In the genomic region with DNA sequence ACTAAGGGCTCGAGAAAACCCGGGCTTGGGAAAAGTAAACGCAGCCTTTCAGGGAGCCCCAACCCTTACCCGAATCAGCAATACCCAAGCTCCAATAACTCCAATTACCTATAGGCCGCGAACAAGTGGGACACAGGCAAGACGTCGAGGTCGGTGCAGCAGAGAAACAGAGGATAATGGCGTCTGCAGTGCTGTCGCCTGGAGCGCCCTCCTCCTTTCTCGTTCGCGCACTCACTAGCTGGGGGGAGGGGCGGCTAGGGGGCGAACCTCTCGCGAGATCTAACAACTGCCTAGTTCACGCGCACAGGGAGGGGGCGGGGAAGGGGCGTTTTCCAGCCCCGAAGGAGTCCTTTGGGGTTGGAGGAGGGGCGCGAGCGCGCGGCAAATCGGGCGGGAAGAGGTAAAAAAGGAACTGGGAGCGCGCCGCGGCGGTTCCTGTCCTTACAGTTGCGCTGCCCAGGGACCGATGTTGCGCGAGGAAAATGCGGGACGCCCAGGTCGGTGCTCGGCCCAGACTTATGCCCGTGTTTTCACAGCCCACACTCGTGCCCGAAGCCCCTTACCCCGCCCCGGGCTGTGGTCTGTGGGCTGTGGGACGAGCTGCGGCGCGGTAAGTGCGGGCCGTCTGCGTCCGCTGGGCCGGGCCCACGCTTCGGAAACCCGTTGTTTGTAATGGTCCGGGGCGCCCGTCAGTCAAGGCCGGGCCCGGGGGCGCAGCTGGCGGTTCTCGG, we compare ENCODE assay signal across 1 cellular context.
TF ChIP-seq lines count a peak whose summit lies in the region.

RMI1 (plus strand) TSS at position 411 of the 731 bp plus-strand sequence. CDS start 20,182 bp downstream, outside the sequence.

TF ChIP-seq in HEK293, 187 proteins besides CTCF, POLR2A, EP300 and RAD21 (continued from another document and continues in another):
- TF ChIP-seq HIC1 (tag by site-specific recombination; IDR thresholded peaks at IDR 0.05) = 0 out of 2 replicates have a peak, but pooled peaks have one; percentile 32
- TF ChIP-seq ZSCAN23 (tag by site-specific recombination; IDR thresholded peaks at IDR 0.05) = no peak
- no peak for TF ChIP-seq HOXA7 (CRISPR knock-in tag; IDR thresholded peaks at IDR 0.05; ENCODE audit: borderline replicate concordance)
- TF ChIP-seq ZFP41 (tag by site-specific recombination; IDR thresholded peaks at IDR 0.05; ENCODE audit: borderline replicate concordance) = no peak
- TF ChIP-seq ZNF362 (tag by site-specific recombination; IDR thresholded peaks at IDR 0.05) = 0 out of 2 replicates have a peak, but pooled peaks have one; percentile 46
- no peak for TF ChIP-seq ZBTB1 (tag by site-specific recombination; IDR thresholded peaks at IDR 0.05)
- TF ChIP-seq, protein P1, sequence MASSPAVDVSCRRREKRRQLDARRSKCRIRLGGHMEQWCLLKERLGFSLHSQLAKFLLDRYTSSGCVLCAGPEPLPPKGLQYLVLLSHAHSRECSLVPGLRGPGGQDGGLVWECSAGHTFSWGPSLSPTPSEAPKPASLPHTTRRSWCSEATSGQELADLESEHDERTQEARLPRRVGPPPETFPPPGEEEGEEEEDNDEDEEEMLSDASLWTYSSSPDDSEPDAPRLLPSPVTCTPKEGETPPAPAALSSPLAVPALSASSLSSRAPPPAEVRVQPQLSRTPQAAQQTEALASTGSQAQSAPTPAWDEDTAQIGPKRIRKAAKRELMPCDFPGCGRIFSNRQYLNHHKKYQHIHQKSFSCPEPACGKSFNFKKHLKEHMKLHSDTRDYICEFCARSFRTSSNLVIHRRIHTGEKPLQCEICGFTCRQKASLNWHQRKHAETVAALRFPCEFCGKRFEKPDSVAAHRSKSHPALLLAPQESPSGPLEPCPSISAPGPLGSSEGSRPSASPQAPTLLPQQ (tag by site-specific recombination; IDR thresholded peaks at IDR 0.05) = peak; percentile 56; the same call in 1 of the 2 replicates
- 0 out of 2 replicates have a peak, but pooled peaks have one; percentile 23 for TF ChIP-seq ZFP69B (tag by site-specific recombination; IDR thresholded peaks at IDR 0.05)
- peak; percentile 60; the same call in 1 of the 2 replicates for TF ChIP-seq ZBTB20 (tag by site-specific recombination; IDR thresholded peaks at IDR 0.05)
- peak; percentile 45 for TF ChIP-seq EGR2 (tag by site-specific recombination; IDR thresholded peaks at IDR 0.05; ENCODE audit: low read depth)
- TF ChIP-seq KLF7 (tag by site-specific recombination; IDR thresholded peaks at IDR 0.05; ENCODE audit: borderline replicate concordance) = peak; percentile 88
- no peak for TF ChIP-seq HOXD13 (CRISPR knock-in tag; IDR thresholded peaks at IDR 0.05; ENCODE audit: borderline replicate concordance)
- TF ChIP-seq ZNF391 (tag by site-specific recombination; IDR thresholded peaks at IDR 0.05; ENCODE audit: borderline replicate concordance, low read depth) = no peak
- no peak for TF ChIP-seq ZNF211 (tag by site-specific recombination; IDR thresholded peaks at IDR 0.05; ENCODE audit: low read depth)
- TF ChIP-seq RBAK (tag by site-specific recombination; IDR thresholded peaks at IDR 0.05) = no peak
- TF ChIP-seq PRDM10 (tag by site-specific recombination; IDR thresholded peaks at IDR 0.05) = peak; percentile 27; the same call in 1 of the 2 replicates
- no peak for TF ChIP-seq ZNF658 (tag by site-specific recombination; IDR thresholded peaks at IDR 0.05)
- TF ChIP-seq, protein P2, sequence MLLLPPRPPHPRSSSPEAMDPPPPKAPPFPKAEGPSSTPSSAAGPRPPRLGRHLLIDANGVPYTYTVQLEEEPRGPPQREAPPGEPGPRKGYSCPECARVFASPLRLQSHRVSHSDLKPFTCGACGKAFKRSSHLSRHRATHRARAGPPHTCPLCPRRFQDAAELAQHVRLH (tag by site-specific recombination; IDR thresholded peaks at IDR 0.05) = no peak
- 0 out of 2 replicates have a peak, but pooled peaks have one; percentile 7 for TF ChIP-seq ZBTB6 (tag by site-specific recombination; IDR thresholded peaks at IDR 0.05)
- TF ChIP-seq ZNF341 (tag by site-specific recombination; IDR thresholded peaks at IDR 0.05; ENCODE audit: low read depth) = peak; percentile 57; the same call in 1 of the 2 replicates
- no peak for TF ChIP-seq REST (tag by site-specific recombination; IDR thresholded peaks at IDR 0.05)
- no peak for TF ChIP-seq ZNF626 (tag by site-specific recombination; IDR thresholded peaks at IDR 0.05)
- TF ChIP-seq ZNF600 (tag by site-specific recombination; IDR thresholded peaks at IDR 0.05) = peak; percentile 60
- TF ChIP-seq ZNF654 (tag by site-specific recombination; IDR thresholded peaks at IDR 0.05; ENCODE audit: low read depth) = no peak
- TF ChIP-seq GLIS2 (tag by site-specific recombination; IDR thresholded peaks at IDR 0.05) = no peak; the same call in 1 of the 2 replicates
- TF ChIP-seq OVOL3 (tag by site-specific recombination; IDR thresholded peaks at IDR 0.05) = no peak
- no peak for TF ChIP-seq ZNF544 (tag by site-specific recombination; IDR thresholded peaks at IDR 0.05)
- no peak for TF ChIP-seq ZNF37A (tag by site-specific recombination; IDR thresholded peaks at IDR 0.05)
- TF ChIP-seq ZNF529 (tag by site-specific recombination; IDR thresholded peaks at IDR 0.05; ENCODE audit: insufficient replicate concordance) = no peak
- TF ChIP-seq SALL2 (tag by site-specific recombination; IDR thresholded peaks at IDR 0.05; ENCODE audit: borderline replicate concordance) = no peak
- no peak for TF ChIP-seq ZNF701 (tag by site-specific recombination; IDR thresholded peaks at IDR 0.05)
- TF ChIP-seq MYNN (tag by site-specific recombination; IDR thresholded peaks at IDR 0.05; ENCODE audit: borderline replicate concordance) = no peak
- TF ChIP-seq ZNF133 (tag by site-specific recombination; IDR thresholded peaks at IDR 0.05) = no peak
- no peak for TF ChIP-seq ZNF350 (tag by site-specific recombination; IDR thresholded peaks at IDR 0.05)
- TF ChIP-seq, protein P3, sequence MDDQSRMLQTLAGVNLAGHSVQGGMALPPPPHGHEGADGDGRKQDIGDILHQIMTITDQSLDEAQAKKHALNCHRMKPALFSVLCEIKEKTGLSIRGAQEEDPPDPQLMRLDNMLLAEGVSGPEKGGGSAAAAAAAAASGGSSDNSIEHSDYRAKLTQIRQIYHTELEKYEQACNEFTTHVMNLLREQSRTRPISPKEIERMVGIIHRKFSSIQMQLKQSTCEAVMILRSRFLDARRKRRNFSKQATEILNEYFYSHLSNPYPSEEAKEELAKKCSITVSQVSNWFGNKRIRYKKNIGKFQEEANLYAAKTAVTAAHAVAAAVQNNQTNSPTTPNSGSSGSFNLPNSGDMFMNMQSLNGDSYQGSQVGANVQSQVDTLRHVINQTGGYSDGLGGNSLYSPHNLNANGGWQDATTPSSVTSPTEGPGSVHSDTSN (CRISPR knock-in tag; IDR thresholded peaks at IDR 0.05) = 0 out of 2 replicates have a peak, but pooled peaks have one; percentile 17
- TF ChIP-seq ZNF777 (tag by site-specific recombination; IDR thresholded peaks at IDR 0.05; ENCODE audit: borderline replicate concordance) = no peak
- TF ChIP-seq SP3 (tag by site-specific recombination; IDR thresholded peaks at IDR 0.05) = peak; percentile 83
- no peak for TF ChIP-seq SCRT1 (tag by site-specific recombination; IDR thresholded peaks at IDR 0.05; ENCODE audit: borderline replicate concordance)
- TF ChIP-seq ZXDB (tag by site-specific recombination; IDR thresholded peaks at IDR 0.05) = peak; percentile 75
- no peak for TF ChIP-seq ZNF416 (tag by site-specific recombination; IDR thresholded peaks at IDR 0.05)
- no peak for TF ChIP-seq ZNF302 (tag by site-specific recombination; IDR thresholded peaks at IDR 0.05; ENCODE audit: low read depth)
- peak; percentile 73 for TF ChIP-seq ZNF610 (tag by site-specific recombination; IDR thresholded peaks at IDR 0.05; ENCODE audit: borderline replicate concordance)
- no peak for TF ChIP-seq SETDB1 (IDR thresholded peaks at IDR 0.05; ENCODE audit: insufficient read length, low read length)
- peak; percentile 85 for TF ChIP-seq IKZF3 (tag by site-specific recombination; IDR thresholded peaks at IDR 0.05)
